Comparison of ENCODE assay signal across 9 cellular contexts in the genomic region with DNA sequence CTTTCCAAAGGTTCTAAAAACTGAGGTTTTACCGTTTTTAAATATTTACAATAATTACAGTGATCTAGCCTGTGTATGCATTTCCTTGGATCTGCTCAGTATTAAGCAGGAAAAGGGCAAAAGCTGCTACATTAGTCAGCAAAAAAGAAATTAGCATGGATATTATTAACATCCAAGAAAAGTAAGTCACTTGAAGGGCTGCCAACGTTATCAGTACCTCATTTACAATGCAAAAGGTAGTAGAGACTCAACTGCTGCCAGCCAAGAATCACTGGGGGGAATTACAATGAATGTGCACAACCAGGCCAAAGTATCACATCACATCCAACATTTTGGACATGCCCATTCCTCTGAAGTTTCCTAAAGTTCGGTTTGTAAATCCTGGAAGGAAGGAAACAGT. TPM values are rescaled to one million over a fixed set of nuclear protein-coding genes. Genes with fewer than 3 reads are reported as not detected.
A peak's percentile ranks its signal among the peaks of the same experiment; 100 is the strongest.
DNase-seq lines count a peak whose midpoint lies in the region; ATAC-seq, FAIRE-seq and TF ChIP-seq lines count a peak whose summit lies in the region.
"Had no signal": no experiment of that assay in that cellular context is flagged by ENCODE, and none has a peak within 500 bp of the region (broad histone marks: within the 10 kb centered on the region; RNA-seq: fewer than 3 reads in every experiment).

No MANE protein-coding gene starts in this region.

- H3K36me3 ChIP-seq in BE2C: no peaks in the 10 kb centered on the region

- H3K4me1 ChIP-seq in BE2C: no peaks in the 10 kb centered on the region

- no peak for DNase-seq in BE2C
- DNase-seq in NCI-H446 treated with DMSO at 0.1 percent for 48 hours (lab: John Stamatoyannopoulos, UW): peak; percentile 9
- no peak for DNase-seq in epithelial cell of proximal tubule (ENCODE audit: low read depth)
- DNase-seq in neural crest cell (ENCODE audit: low read depth, low spot score): no peak
- no peak for DNase-seq in HTR-8/SVneo (ENCODE audit: insufficient read length, low spot score)
- DNase-seq: activated T-cell treated with anti-CD3 and anti-CD28 coated beads, Interleukin-2, amount 50 U/mL, for 4 hours had no signal

- no peak for TF ChIP-seq CTCF in BE2C (IDR thresholded peaks at IDR 0.05; ENCODE audit: low read depth, low read length)
- TF ChIP-seq CTCF in epithelial cell of proximal tubule (conservative IDR thresholded peaks at IDR 0.05; ENCODE audit: low read depth, low read length): no peak
- no peak for TF ChIP-seq CTCF in neural crest cell (conservative IDR thresholded peaks at IDR 0.05)

- H3K27me3 ChIP-seq in BE2C: no peaks in the 10 kb centered on the region

- ATAC-seq in GM21737 (IDR thresholded peaks at IDR 0.05; ENCODE audit: unreplicated experiment) (no peak), GM19467 (IDR thresholded peaks at IDR 0.05; ENCODE audit: unreplicated experiment) (no peak), GM19452 (IDR thresholded peaks at IDR 0.05; ENCODE audit: unreplicated experiment) (no peak)
- ATAC-seq: activated T-cell treated with anti-CD3 and anti-CD28 coated beads, Interleukin-2, amount 50 U/mL, for 4 hours had no signal

- FAIRE-seq in HTR-8/SVneo (lab: Jason Lieb, UNC): no peak

- no peaks in the 10 kb centered on the region for H3K9me3 Mint-ChIP-seq in neural crest cell
- H3K9me3 Mint-ChIP-seq: activated T-cell treated with anti-CD3 and anti-CD28 coated beads, Interleukin-2, amount 50 U/mL, for 4 hours had no signal

- peaks cover 5% of the 10 kb centered on the region for H3K36me3 Mint-ChIP-seq in neural crest cell (ENCODE audit: low read depth)

- H3K4me3 ChIP-seq in BE2C (ENCODE audit: low read depth, low read length): peak overlapping the region; percentile 75
- H3K4me3 ChIP-seq in epithelial cell of proximal tubule (ENCODE audit: low read depth, low read length): peak overlapping the region; percentile 85

- H3K9me3 ChIP-seq in BE2C: no peaks in the 10 kb centered on the region

- peak overlapping the region; percentile 100 for H3K27ac Mint-ChIP-seq in neural crest cell (ENCODE audit: unreplicated experiment)

- H3K4me3 Mint-ChIP-seq in neural crest cell: peak overlapping the region; percentile 99

- peaks cover 9% of the 10 kb centered on the region for H3K27me3 Mint-ChIP-seq in neural crest cell (ENCODE audit: low read depth)

- peaks cover 83% of the 10 kb centered on the region for H3K4me1 Mint-ChIP-seq in neural crest cell

RNA-seq across cellular contexts. Expression of gene CNN3, which starts 1.9 kb away (rescaled TPM):
- polyA plus RNA-seq in BE2C (2012; ENCODE audit: insufficient read depth, insufficient read length, low read depth): 101 TPM
- total RNA-seq in epithelial cell of proximal tubule: 196 and 284 TPM in 2 replicates
- total RNA-seq in neural crest cell: 318 and 322 TPM in 2 replicates
